In the genomic region with DNA sequence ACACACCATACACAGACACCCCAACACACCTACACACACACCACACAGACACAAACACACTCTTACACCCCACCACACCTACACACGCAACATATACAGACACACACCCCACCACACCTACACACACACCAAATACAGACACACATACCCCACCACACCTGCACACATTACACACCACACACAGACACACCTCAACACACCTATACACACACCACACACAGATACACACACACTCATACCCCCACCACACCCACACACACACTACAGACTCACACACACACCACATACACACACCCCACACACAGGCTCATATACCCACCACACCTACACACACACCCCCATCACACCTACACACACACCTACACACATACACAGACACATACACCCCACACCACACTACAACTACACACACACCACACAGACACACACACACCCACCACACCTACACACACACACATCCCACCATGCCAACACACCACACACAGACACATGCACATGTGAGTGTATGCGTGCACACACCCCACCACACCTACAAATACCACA, we compare ENCODE assay signal across 1 cellular context.
TF ChIP-seq lines count a peak whose summit lies in the region.

No MANE protein-coding gene starts in this region.

TF ChIP-seq in K562, 482 proteins besides CTCF, POLR2A, EP300 and RAD21 (continued from another document):
- no peak for TF ChIP-seq FOXP4 (CRISPR knock-in tag; IDR thresholded peaks at IDR 0.05; ENCODE audit: borderline replicate concordance)
- no peak for TF ChIP-seq HDAC8 (tag; IDR thresholded peaks at IDR 0.05)
- no peak for TF ChIP-seq HDAC2 (IDR thresholded peaks at IDR 0.05)
- TF ChIP-seq ARNT (IDR thresholded peaks at IDR 0.05), result no peak
- no peak for TF ChIP-seq ZNF384 (IDR thresholded peaks at IDR 0.05; ENCODE audit: low read depth, low read length)
- no peak for TF ChIP-seq SMARCB1 (IDR thresholded peaks at IDR 0.05; ENCODE audit: insufficient read length, low read depth)
- TF ChIP-seq ZFP1 (CRISPR knock-in tag; IDR thresholded peaks at IDR 0.05), result no peak
- no peak for TF ChIP-seq NCOA6 (IDR thresholded peaks at IDR 0.05)
